ENCODE assay signal across 8 cellular contexts in genomic region chr1:149844650-149845255, GRCh38.
A peak's percentile ranks its signal among the peaks of the same experiment; 100 is the strongest.
DNase-seq lines count a peak whose midpoint lies in the region; ATAC-seq and TF ChIP-seq lines count a peak whose summit lies in the region.

No MANE protein-coding gene starts in this region.

- DNase-seq in HFF-Myc (ENCODE audit: extremely low read depth, low read depth) (no peak), memory B cell (ENCODE audit: low spot score in 2 of 2) (no peak), HPDE6-E6E7 (ENCODE audit: extremely low spot score) (no peak), NCI-H2081 treated with DMSO at 0.1 percent for 48 hours (lab: John Stamatoyannopoulos, UW) (no peak)

- peaks cover 57% of the 10 kb centered on the region for H3K4me1 Mint-ChIP-seq in activated naive CD8-positive, alpha-beta T cell (ENCODE audit: low read depth)
- H3K4me1 Mint-ChIP-seq in memory B cell = peaks cover 49% of the 10 kb centered on the region

- peak overlapping the region; percentile 93 for H3K4me3 Mint-ChIP-seq in activated naive CD8-positive, alpha-beta T cell
- peak overlapping the region; percentile 56 for H3K4me3 Mint-ChIP-seq in memory B cell

- no peak for TF ChIP-seq CTCF in 22Rv1 (IDR thresholded peaks at IDR 0.05)
- TF ChIP-seq CTCF in HFF-Myc (IDR thresholded peaks at IDR 0.05; ENCODE audit: low read depth, low read length, missing control alignments) = no peak

- peak overlapping the region; percentile 62 for H3K4me3 ChIP-seq in HFF-Myc (replicated peaks; ENCODE audit: low read depth, low read length)

- no peaks in the 10 kb centered on the region for H3K9me3 Mint-ChIP-seq in activated naive CD8-positive, alpha-beta T cell (ENCODE audit: low read depth)
- peaks cover 2% of the 10 kb centered on the region for H3K9me3 Mint-ChIP-seq in memory B cell

- H3K27ac Mint-ChIP-seq in activated naive CD8-positive, alpha-beta T cell = peak overlapping the region; percentile 96
- peak overlapping the region; percentile 51 for H3K27ac Mint-ChIP-seq in memory B cell

- no peak for ATAC-seq in memory B cell (ENCODE audit: low read depth)
- ATAC-seq in GM21619 (IDR thresholded peaks at IDR 0.05; ENCODE audit: unreplicated experiment) = no peak
- no peak for ATAC-seq in HG03097 (IDR thresholded peaks at IDR 0.05; ENCODE audit: low FRiP score, unreplicated experiment)

- peak overlapping the region; percentile 96 for H3K27ac ChIP-seq in 22Rv1

- no peaks in the 10 kb centered on the region for H3K27me3 Mint-ChIP-seq in activated naive CD8-positive, alpha-beta T cell
- no peaks in the 10 kb centered on the region for H3K27me3 Mint-ChIP-seq in memory B cell

- peaks cover 7% of the 10 kb centered on the region for H3K36me3 Mint-ChIP-seq in activated naive CD8-positive, alpha-beta T cell
- peaks cover 24% of the 10 kb centered on the region for H3K36me3 Mint-ChIP-seq in memory B cell
